ENCODE assay signal across 19 cellular contexts in the genomic region with DNA sequence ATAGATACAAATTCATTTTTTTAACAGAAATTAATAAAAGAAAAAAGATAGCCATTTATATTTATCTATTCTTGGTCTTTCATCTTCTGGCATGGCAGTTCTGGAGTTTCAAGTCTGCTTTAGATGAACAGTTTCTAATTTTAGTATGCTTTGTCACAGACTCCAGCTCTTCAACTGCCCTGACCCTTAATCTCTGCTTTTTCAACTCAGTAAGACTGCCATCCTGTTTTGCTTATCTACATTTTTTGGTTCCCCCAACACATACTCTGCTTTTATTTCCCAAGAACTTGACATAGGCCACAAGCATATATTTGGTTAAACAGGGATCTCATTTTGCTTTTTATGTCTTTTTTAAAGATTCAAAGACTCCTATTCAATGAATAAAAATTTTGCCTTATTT.
A peak's percentile ranks its signal among the peaks of the same experiment; 100 is the strongest.
DNase-seq lines count a peak whose midpoint lies in the region; ATAC-seq, FAIRE-seq and TF ChIP-seq lines count a peak whose summit lies in the region.
"Had no signal": no experiment of that assay in that cellular context is flagged by ENCODE, and none has a peak within 500 bp of the region (broad histone marks: within the 10 kb centered on the region; RNA-seq: fewer than 3 reads in every experiment).

No MANE protein-coding gene starts in this region.

- no peak overlapping the region for H4K5ac ChIP-seq in IMR-90 (ENCODE audit: low read depth, low read length)

- H3K4me3 Mint-ChIP-seq in astrocyte (ENCODE audit: unreplicated experiment) = no peak overlapping the region
- no peak overlapping the region for H3K4me3 Mint-ChIP-seq in T-helper 17 cell
- H3K4me3 Mint-ChIP-seq: HFFc6 had no signal

- H2AK9ac ChIP-seq in IMR-90 (replicated peaks; ENCODE audit: low read depth, low read length, poor library complexity) = no peak overlapping the region

- H4K91ac ChIP-seq in IMR-90 (ENCODE audit: insufficient read depth, low read depth, low read length) = no peak overlapping the region

- H3K56ac ChIP-seq in IMR-90 (ENCODE audit: extremely low read depth, insufficient read depth, low read length) = no peak overlapping the region

- TF ChIP-seq POLR2A in IMR-90 (IDR thresholded peaks at IDR 0.05; ENCODE audit: low read depth, low read length) = no peak

- H2AK5ac ChIP-seq in IMR-90 (ENCODE audit: low read depth, low read length) = no peak overlapping the region

- dilution Hi-C loops in IMR-90 (cut with HindIII; ENCODE audit: low sequenced_read_pairs, unreplicated experiment) = no loop called here

- TF ChIP-seq CTCF in IMR-90 (conservative IDR thresholded peaks at IDR 0.05; ENCODE audit: low read depth, low read length) (no peak), astrocyte (IDR thresholded peaks at IDR 0.05; ENCODE audit: insufficient read depth, low read depth, low read length) (no peak)

- POLR2A ChIA-PET in IMR-90 (lab: Charles Lee; ENCODE audit: unreplicated experiment) = no interaction called here

- H2AFZ ChIP-seq in IMR-90 (replicated peaks; ENCODE audit: low read length, poor library complexity) = no peak overlapping the region
- H2AFZ ChIP-seq in astrocyte (ENCODE audit: low read depth, low read length) = no peak overlapping the region

- H4K8ac ChIP-seq in IMR-90 (ENCODE audit: low read depth in 2 of 2, low read length in 2 of 2) = no peak overlapping the region

- H3K27me3 Mint-ChIP-seq in astrocyte (ENCODE audit: low read depth, unreplicated experiment) = no peaks in the 10 kb centered on the region
- H3K27me3 Mint-ChIP-seq in T-helper 17 cell = no peaks in the 10 kb centered on the region

- H3K36me3 Mint-ChIP-seq in astrocyte (ENCODE audit: low read depth, unreplicated experiment) = no peaks in the 10 kb centered on the region
- H3K36me3 Mint-ChIP-seq in T-helper 17 cell (ENCODE audit: low read depth) = no peaks in the 10 kb centered on the region

- H3K27ac Mint-ChIP-seq in astrocyte (ENCODE audit: unreplicated experiment) (peak overlapping the region; percentile 1), T-helper 17 cell (no peak overlapping the region)
- H3K27ac Mint-ChIP-seq: HFFc6 had no signal

- no peak for DNase-seq in IMR-90
- peak; percentile 69 for DNase-seq in OCI-M1 (lab: John Stamatoyannopoulos, UW)
- peak; percentile 2 for DNase-seq in astrocyte (ENCODE audit: low read depth)
- no peak for DNase-seq in NCI-H1436 (lab: John Stamatoyannopoulos, UW)
- DNase-seq in T-helper 17 cell = no peak
- DNase-seq: COR-L47, DMS153, HFFc6, NCI-H1436 treated with DMSO at 0.1 percent for 48 hours, NCI-H2029 treated with DMSO at 0.1 percent for 48 hours, NCI-H510A treated with DMSO at 0.1 percent for 48 hours, NCI-H82, Peyer's patch, SHP77 had no signal

- H2BK15ac ChIP-seq in IMR-90 (ENCODE audit: low read depth, low read length) = no peak overlapping the region

- H2BK20ac ChIP-seq in IMR-90 (ENCODE audit: low read depth, low read length) = no peak overlapping the region

- H4K20me1 ChIP-seq in IMR-90 (ENCODE audit: insufficient read depth, low read length) = no peaks in the 10 kb centered on the region
- no peaks in the 10 kb centered on the region for H4K20me1 ChIP-seq in astrocyte (ENCODE audit: insufficient read depth, low read length)

- H2BK5ac ChIP-seq in IMR-90 (ENCODE audit: low read depth, low read length, poor library complexity, severe bottlenecking) = peak overlapping the region; percentile 62

- no peak overlapping the region for H3K9ac ChIP-seq in IMR-90 (ENCODE audit: low read depth, low read length)
- H3K9ac ChIP-seq in astrocyte (ENCODE audit: low read length) = no peak overlapping the region

- intact Hi-C loops in IMR-90 (cut with micrococcal nuclease) = loop anchor here (10.0 kb wide), 1 partner anchor 91 kb away; no protein-coding TSS in a partner anchor

- no peak overlapping the region for H3K4me3 ChIP-seq in IMR-90 (ENCODE audit: insufficient read depth, low read depth, low read length)
- H3K4me3 ChIP-seq in astrocyte (ENCODE audit: insufficient read depth, low read depth, low read length) = no peak overlapping the region
- H3K4me3 ChIP-seq in mesodermal cell (ENCODE audit: extremely low read depth, insufficient read depth, low read length, poor library complexity, severe bottlenecking) = no peak overlapping the region
- H3K4me3 ChIP-seq: Peyer's patch had no signal

- H3K79me2 ChIP-seq in astrocyte (ENCODE audit: insufficient read depth, low read length) = no peaks in the 10 kb centered on the region

- no peaks in the 10 kb centered on the region for H3K9me1 ChIP-seq in IMR-90 (ENCODE audit: insufficient read depth, low read length)

- peaks cover 8% of the 10 kb centered on the region; the same call in 1 of the 2 replicates for H3K4me1 ChIP-seq in IMR-90 (ENCODE audit: control insufficient read depth, insufficient read depth, low read length)
- peaks cover 30% of the 10 kb centered on the region for H3K4me1 ChIP-seq in astrocyte (ENCODE audit: insufficient read depth, low read length)
- H3K4me1 ChIP-seq in mesodermal cell (ENCODE audit: control insufficient read depth, insufficient read depth, low read length, poor library complexity, severe bottlenecking) = peaks cover 10% of the 10 kb centered on the region
- H3K4me1 ChIP-seq: Peyer's patch had no signal

- H3K23ac ChIP-seq in IMR-90 (ENCODE audit: low read depth, low read length) = 0 out of 2 replicates have a peak overlapping the region, but pooled peaks have one; percentile 42

- in situ Hi-C loops in IMR-90 (cut with MboI; ENCODE audit: low sequenced_read_pairs) = no loop called here

- no peak overlapping the region for H3K4me2 ChIP-seq in IMR-90 (ENCODE audit: low read depth, low read length)
- H3K4me2 ChIP-seq in astrocyte (ENCODE audit: low read length) = no peak overlapping the region

- H3K4me1 Mint-ChIP-seq in astrocyte (ENCODE audit: low read depth, unreplicated experiment) (peaks cover 20% of the 10 kb centered on the region), T-helper 17 cell (no peaks in the 10 kb centered on the region)

- no peak for TF ChIP-seq RAD21 in IMR-90 (IDR thresholded peaks at IDR 0.05; ENCODE audit: low read length)

- H3K9me3 ChIP-seq in IMR-90 (ENCODE audit: control insufficient read depth, insufficient read depth, low read length) (no peaks in the 10 kb centered on the region), astrocyte (ENCODE audit: insufficient read depth, low read depth, low read length) (no peaks in the 10 kb centered on the region), mesodermal cell (ENCODE audit: control insufficient read depth, low read length) (no peaks in the 10 kb centered on the region), T-helper 17 cell (ENCODE audit: control insufficient read depth, low read length, poor library complexity, severe bottlenecking) (no peaks in the 10 kb centered on the region)

- H3K36me3 ChIP-seq in IMR-90 (ENCODE audit: control insufficient read depth, insufficient read depth, low read length) = no peaks in the 10 kb centered on the region
- no peaks in the 10 kb centered on the region for H3K36me3 ChIP-seq in astrocyte (ENCODE audit: insufficient read depth, low read length)
- no peaks in the 10 kb centered on the region for H3K36me3 ChIP-seq in mesodermal cell (ENCODE audit: control insufficient read depth, insufficient read depth, low read length)
- H3K36me3 ChIP-seq: Peyer's patch had no signal

- no peak overlapping the region for H3K4ac ChIP-seq in IMR-90 (ENCODE audit: low read depth, low read length)

- ATAC-seq in IMR-90 (ENCODE audit: low read depth) = no peak
- no peak for ATAC-seq in GM18873 (IDR thresholded peaks at IDR 0.05; ENCODE audit: low FRiP score, unreplicated experiment)
- ATAC-seq in HG03439 (IDR thresholded peaks at IDR 0.05; ENCODE audit: unreplicated experiment) = no peak
- no peak for ATAC-seq in T-helper 17 cell
- ATAC-seq: SK-N-SH treated with all-trans-retinoic acid at 6 μM for 48 hours had no signal

- no peaks in the 10 kb centered on the region for H3K9me3 Mint-ChIP-seq in astrocyte (ENCODE audit: unreplicated experiment)
- H3K9me3 Mint-ChIP-seq: HFFc6 had no signal

- H3K27me3 ChIP-seq in IMR-90 (ENCODE audit: control insufficient read depth, insufficient read depth, low read length) (no peaks in the 10 kb centered on the region), astrocyte (ENCODE audit: insufficient read depth, low read length) (no peaks in the 10 kb centered on the region)
- H3K27me3 ChIP-seq: Peyer's patch had no signal

- CTCF ChIA-PET in IMR-90 (lab: Yijun Ruan, JAX) = no interaction called here

- no peak overlapping the region for H3K27ac ChIP-seq in IMR-90 (ENCODE audit: insufficient read depth, low read length)
- no peak overlapping the region for H3K27ac ChIP-seq in astrocyte (ENCODE audit: low read depth, low read length)
- peak overlapping the region; percentile 50 for H3K27ac ChIP-seq in mesodermal cell (ENCODE audit: low read depth, low read length, severe bottlenecking)
- H3K27ac ChIP-seq: Peyer's patch had no signal

- H3K79me1 ChIP-seq in IMR-90 (ENCODE audit: low read depth in 1 of 2, low read length in 2 of 2) = no peaks in the 10 kb centered on the region

- no peak overlapping the region for H2BK120ac ChIP-seq in IMR-90 (ENCODE audit: low read depth, low read length)

- BruUV-seq in IMR-90 (replicated peaks; lab: Mats Ljungman, UMichigan) = no TSS peak

- H3K18ac ChIP-seq in IMR-90 (ENCODE audit: low read depth, low read length) = no peak overlapping the region

- no peak for FAIRE-seq in astrocyte (lab: Jason Lieb, UNC)
- FAIRE-seq: GM12892 had no signal

- 0 out of 2 replicates have a peak overlapping the region, but pooled peaks have one; percentile 4 for H3K14ac ChIP-seq in IMR-90 (replicated peaks; ENCODE audit: low read depth, low read length)

TF ChIP-seq in IMR-90, 13 proteins besides CTCF, POLR2A, EP300 and RAD21:
- TF ChIP-seq FOS (IDR thresholded peaks at IDR 0.05; ENCODE audit: low read depth, low read length) = no peak

Comparison
In these comparisons a context has a peak if more than half of its experiments do, and no peak if none do; other contexts are left out.
1. DNase-seq: peak in OCI-M1 (single experiment) and astrocyte (single experiment); none in IMR-90 (single experiment), NCI-H1436 (single experiment) and T-helper 17 cell (0 of 3).